8 cellular contexts compared by ENCODE assay signal in the genomic region with DNA sequence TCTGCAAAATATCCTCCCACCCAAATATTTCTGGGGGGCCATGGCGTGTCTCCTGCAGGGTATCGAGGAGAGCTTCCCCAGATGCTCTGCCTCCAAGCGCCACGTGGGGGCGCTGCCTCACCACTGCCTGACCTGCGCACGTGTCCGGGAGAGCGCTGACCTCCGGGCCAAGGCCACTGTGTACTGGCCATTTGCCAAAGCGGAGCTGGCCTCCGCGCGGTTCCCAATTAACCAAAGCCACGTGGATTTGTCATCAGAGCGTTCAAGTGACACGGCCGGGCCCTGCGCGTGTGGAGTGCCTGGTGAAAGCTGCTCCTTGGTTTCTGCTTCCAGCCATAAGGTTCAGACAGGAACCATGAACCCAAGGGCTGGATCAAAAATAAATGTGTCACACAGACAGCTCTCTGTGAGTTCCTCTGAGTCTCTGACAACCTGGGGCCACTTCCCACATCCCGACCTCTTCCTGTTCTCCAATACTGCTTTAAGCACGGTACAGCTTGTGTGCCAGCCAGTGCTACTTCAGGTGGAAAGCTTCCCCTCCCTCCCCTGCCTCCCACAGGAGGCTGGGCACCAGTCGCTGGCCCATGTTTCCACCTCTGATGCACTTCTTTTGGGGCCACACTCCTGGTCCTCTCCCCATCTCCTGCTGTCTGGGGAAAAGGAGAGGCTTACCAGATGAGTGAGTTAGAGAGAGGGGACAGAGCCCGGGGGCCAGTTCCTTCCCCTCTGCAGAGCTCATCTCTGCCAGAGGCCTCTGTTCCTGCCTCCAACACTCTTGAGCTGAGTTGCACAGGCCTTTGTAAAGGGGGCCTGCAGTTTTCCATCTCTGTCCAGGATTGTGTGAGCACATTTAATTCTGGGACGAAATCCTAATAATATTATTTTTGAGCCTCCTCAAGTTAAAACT. TPM values are rescaled to one million over a fixed set of nuclear protein-coding genes. Genes with fewer than 3 reads are reported as not detected.
DNase-seq lines count a peak whose midpoint lies in the region; FAIRE-seq and TF ChIP-seq lines count a peak whose summit lies in the region.

No MANE protein-coding gene starts in this region.

- H3K27ac ChIP-seq in astrocyte (ENCODE audit: low read depth, low read length) (no peak overlapping the region), spleen (no peak overlapping the region)

- H3K9me3 Mint-ChIP-seq in astrocyte (ENCODE audit: unreplicated experiment): no peaks in the 10 kb centered on the region

- H3K4me1 Mint-ChIP-seq in astrocyte (ENCODE audit: low read depth, unreplicated experiment): peaks cover 6% of the 10 kb centered on the region

- no peaks in the 10 kb centered on the region for H4K20me1 ChIP-seq in astrocyte (ENCODE audit: insufficient read depth, low read length)

- peak overlapping the region; percentile 67 for H2AFZ ChIP-seq in astrocyte (ENCODE audit: low read depth, low read length)

- H3K36me3 ChIP-seq in H7 (replicated peaks; ENCODE audit: control insufficient read depth, insufficient read depth, low read length) (no peaks in the 10 kb centered on the region), astrocyte (ENCODE audit: insufficient read depth, low read length) (no peaks in the 10 kb centered on the region), spleen (no peaks in the 10 kb centered on the region)

- peak; percentile 74 for TF ChIP-seq CTCF in astrocyte (IDR thresholded peaks at IDR 0.05; ENCODE audit: insufficient read depth, low read depth, low read length)
- TF ChIP-seq CTCF in spleen (IDR thresholded peaks at IDR 0.05 in 8 of 11, conservative IDR thresholded peaks at IDR 0.05 in 3 of 11): peak in 10 of 11 experiments; percentile 21 to 74 (median 62)

- H3K27ac Mint-ChIP-seq in astrocyte (ENCODE audit: unreplicated experiment): peak overlapping the region; percentile 85

- peaks cover 6% of the 10 kb centered on the region for H3K27me3 ChIP-seq in H7 (ENCODE audit: control insufficient read depth, insufficient read depth, low read length)
- no peaks in the 10 kb centered on the region for H3K27me3 ChIP-seq in astrocyte (ENCODE audit: insufficient read depth, low read length)
- H3K27me3 ChIP-seq in spleen (replicated peaks in 1 of 7): peaks cover 0 to 10% (median 0%) of the 10 kb centered on the region in 7 donors

- intact Hi-C loops in spleen (cut with DNase I; ENCODE audit: low total_unique reads): loop anchor here (10.0 kb wide), 1 partner anchor 1550 kb away; no protein-coding TSS in a partner anchor

- no peak for TF ChIP-seq POLR2A in spleen (IDR thresholded peaks at IDR 0.05)

- peak overlapping the region; percentile 21 for H3K9ac ChIP-seq in astrocyte (ENCODE audit: low read length)

- H3K4me3 ChIP-seq in H7 (ENCODE audit: insufficient read depth, low read depth, low read length) (no peak overlapping the region), astrocyte (ENCODE audit: insufficient read depth, low read depth, low read length) (peak overlapping the region; percentile 25), spleen (peak overlapping the region in 1 of 8 donors; percentile 28)

- no peak for FAIRE-seq in astrocyte (lab: Jason Lieb, UNC)

- peak; percentile 32 for DNase-seq in activated CD4-positive, CD25-positive, alpha-beta regulatory T cell treated with anti-CD3 and anti-CD28 coated beads, Interleukin-2, amount 50 U/mL, for 72 hours
- DNase-seq in activated CD4-positive, CD25-positive, alpha-beta regulatory T cell (lab: John Stamatoyannopoulos, UW): no peak
- DNase-seq in H7: peak; percentile 76
- peak; percentile 28 for DNase-seq in NCI-H1105 (lab: John Stamatoyannopoulos, UW)
- no peak for DNase-seq in astrocyte (ENCODE audit: low read depth)
- peak; percentile 69 for DNase-seq in inferior parietal cortex (ENCODE audit: extremely low spot score)
- DNase-seq in spleen: peak; percentile 81
- no peak for DNase-seq in NCI-H2227 (lab: John Stamatoyannopoulos, UW; ENCODE audit: unreplicated experiment)

- H3K27me3 Mint-ChIP-seq in astrocyte (ENCODE audit: low read depth, unreplicated experiment): no peaks in the 10 kb centered on the region

- no peaks in the 10 kb centered on the region for H3K79me2 ChIP-seq in astrocyte (ENCODE audit: insufficient read depth, low read length)

- H3K36me3 Mint-ChIP-seq in astrocyte (ENCODE audit: low read depth, unreplicated experiment): no peaks in the 10 kb centered on the region

- H3K4me1 ChIP-seq in astrocyte (ENCODE audit: insufficient read depth, low read length) (peaks cover 4% of the 10 kb centered on the region), spleen (peaks cover 0 to 9% (median 5%) of the 10 kb centered on the region in 6 donors)

- H3K4me3 Mint-ChIP-seq in astrocyte (ENCODE audit: unreplicated experiment): no peak overlapping the region

- peak overlapping the region; percentile 84 for H3K4me2 ChIP-seq in astrocyte (ENCODE audit: low read length)

- no peaks in the 10 kb centered on the region for H3K9me3 ChIP-seq in astrocyte (ENCODE audit: insufficient read depth, low read depth, low read length)
- no peaks in the 10 kb centered on the region for H3K9me3 ChIP-seq in spleen

- WGBS in spleen, 5 donors: 9 to 19% (median 13%) methylated on average over 15 to 25 of the region's 25 CpGs

RNA-seq across cellular contexts. Expression of a gene that starts 26.1 kb away (rescaled TPM):
- total RNA-seq in H7 (2014; rRNA removed; shearing (Covaris generic)): not detected in 2 replicates
- 0.27 and 0.31 TPM in 2 replicates for total RNA-seq in astrocyte
- total RNA-seq in spleen: not detected
- polyA plus RNA-seq in spleen: not detected

Comparison
In these comparisons a context has a peak if more than half of its experiments do, and no peak if none do; other contexts are left out.
1. DNase-seq: peak in activated CD4-positive, CD25-positive, alpha-beta regulatory T cell treated with anti-CD3 and anti-CD28 coated beads, Interleukin-2, amount 50 U/mL, for 72 hours (single experiment), H7 (single experiment), NCI-H1105 (single experiment), inferior parietal cortex (single experiment) and spleen (single experiment); none in activated CD4-positive, CD25-positive, alpha-beta regulatory T cell (0 of 4), astrocyte (single experiment) and NCI-H2227 (single experiment).